ENCODE assay signal across 21 cellular contexts in genomic region chr12:78009031-78009430, GRCh38.
"Had no signal": no experiment of that assay in that cellular context is flagged by ENCODE, and none has a peak within 500 bp of the region (broad histone marks: within the 10 kb centered on the region; RNA-seq: fewer than 3 reads in every experiment).

No MANE protein-coding gene starts in this region.

- H3K4me2 ChIP-seq: smooth muscle cell had no signal

- DNase-seq: activated CD4-positive, alpha-beta memory T cell treated with anti-CD3 and anti-CD28 coated beads for 36 hours; activated CD4-positive, alpha-beta T cell treated with anti-CD3 and anti-CD28 coated beads for 36 hours; activated naive CD4-positive, alpha-beta T cell; activated naive CD8-positive, alpha-beta T cell treated with anti-CD3 and anti-CD28 coated beads, Interleukin-2, amount 10 ng/mL, durations not matched to agents 7 days and 5 days; amygdala; dermis blood vessel endothelial cell; effector memory CD8-positive, alpha-beta T cell; esophagus squamous epithelium; heart right ventricle; kidney glomerular epithelial cell; left ventricle myocardium inferior; mammary epithelial cell; mucosa of descending colon; naive thymus-derived CD4-positive, alpha-beta T cell; stimulated activated CD4-positive, alpha-beta T cell treated with anti-CD3 and anti-CD28 coated beads, Interleukin-4, amount 100 ng/mL, for 24 hours; testis had no signal

- ATAC-seq: activated CD4-positive, alpha-beta T cell treated with anti-CD3 and anti-CD28 coated beads for 36 hours; effector memory CD8-positive, alpha-beta T cell; heart right ventricle; mucosa of descending colon; naive thymus-derived CD4-positive, alpha-beta T cell; sciatic nerve; stimulated activated effector memory CD8-positive, alpha-beta T cell treated with anti-CD3 and anti-CD28 coated beads, Interleukin-12 subunit alpha, Interleukin-12 subunit beta, amount 100 ng/mL, for 72 hours had no signal

- H3K9me3 ChIP-seq: esophagus squamous epithelium, heart right ventricle, left ventricle myocardium inferior, mucosa of descending colon, testis had no signal

- H3K27me3 Mint-ChIP-seq: activated CD4-positive, alpha-beta memory T cell treated with anti-CD3 and anti-CD28 coated beads for 36 hours; activated CD4-positive, alpha-beta T cell treated with anti-CD3 and anti-CD28 coated beads for 36 hours; activated naive CD8-positive, alpha-beta T cell treated with anti-CD3 and anti-CD28 coated beads, Interleukin-2, amount 10 ng/mL, durations not matched to agents 7 days and 5 days; effector memory CD8-positive, alpha-beta T cell; naive thymus-derived CD4-positive, alpha-beta T cell; type B pancreatic cell had no signal

- H3K9me3 Mint-ChIP-seq: type B pancreatic cell had no signal

- H3K36me3 Mint-ChIP-seq: activated CD4-positive, alpha-beta memory T cell treated with anti-CD3 and anti-CD28 coated beads for 36 hours; activated naive CD8-positive, alpha-beta T cell treated with anti-CD3 and anti-CD28 coated beads, Interleukin-2, amount 10 ng/mL, durations not matched to agents 7 days and 5 days; naive thymus-derived CD4-positive, alpha-beta T cell; stimulated activated effector memory CD8-positive, alpha-beta T cell treated with anti-CD3 and anti-CD28 coated beads, Interleukin-12 subunit alpha, Interleukin-12 subunit beta, amount 100 ng/mL, for 72 hours had no signal

- H3K27me3 ChIP-seq: cardiac muscle cell, esophagus squamous epithelium, heart right ventricle, testis had no signal

- H3K27ac ChIP-seq: cardiac muscle cell, esophagus squamous epithelium, heart right ventricle, left ventricle myocardium inferior, testis had no signal

- H3K27ac Mint-ChIP-seq: activated CD4-positive, alpha-beta memory T cell treated with anti-CD3 and anti-CD28 coated beads for 36 hours; activated CD4-positive, alpha-beta T cell treated with anti-CD3 and anti-CD28 coated beads for 36 hours; activated naive CD8-positive, alpha-beta T cell treated with anti-CD3 and anti-CD28 coated beads, Interleukin-2, amount 10 ng/mL, durations not matched to agents 7 days and 5 days; effector memory CD8-positive, alpha-beta T cell; naive thymus-derived CD4-positive, alpha-beta T cell; stimulated activated effector memory CD8-positive, alpha-beta T cell treated with anti-CD3 and anti-CD28 coated beads, Interleukin-12 subunit alpha, Interleukin-12 subunit beta, amount 100 ng/mL, for 72 hours; type B pancreatic cell had no signal

- H3K4me1 ChIP-seq: esophagus squamous epithelium, left ventricle myocardium inferior, testis had no signal

- H3K4me1 Mint-ChIP-seq: activated CD4-positive, alpha-beta T cell treated with anti-CD3 and anti-CD28 coated beads for 36 hours; activated naive CD8-positive, alpha-beta T cell treated with anti-CD3 and anti-CD28 coated beads, Interleukin-2, amount 10 ng/mL, durations not matched to agents 7 days and 5 days; naive thymus-derived CD4-positive, alpha-beta T cell; stimulated activated effector memory CD8-positive, alpha-beta T cell treated with anti-CD3 and anti-CD28 coated beads, Interleukin-12 subunit alpha, Interleukin-12 subunit beta, amount 100 ng/mL, for 72 hours had no signal

- H3K4me3 Mint-ChIP-seq: activated CD4-positive, alpha-beta memory T cell treated with anti-CD3 and anti-CD28 coated beads for 36 hours; activated CD4-positive, alpha-beta T cell treated with anti-CD3 and anti-CD28 coated beads for 36 hours; activated naive CD8-positive, alpha-beta T cell treated with anti-CD3 and anti-CD28 coated beads, Interleukin-2, amount 10 ng/mL, durations not matched to agents 7 days and 5 days; effector memory CD8-positive, alpha-beta T cell; naive thymus-derived CD4-positive, alpha-beta T cell; stimulated activated effector memory CD8-positive, alpha-beta T cell treated with anti-CD3 and anti-CD28 coated beads, Interleukin-12 subunit alpha, Interleukin-12 subunit beta, amount 100 ng/mL, for 72 hours; type B pancreatic cell had no signal
